10 cellular contexts compared by ENCODE assay signal in genomic region chr6:5506149-5506548, GRCh38.
DNase-seq lines count a peak whose midpoint lies in the region; ATAC-seq and TF ChIP-seq lines count a peak whose summit lies in the region.
"Had no signal": no experiment of that assay in that cellular context is flagged by ENCODE, and none has a peak within 500 bp of the region (broad histone marks: within the 10 kb centered on the region; RNA-seq: fewer than 3 reads in every experiment).

No MANE protein-coding gene starts in this region.

- H3K27ac ChIP-seq in DOHH2 (ENCODE audit: low read depth, low read length) (no peak overlapping the region), OCI-LY7 (ENCODE audit: low read depth, low read length, poor library complexity, severe bottlenecking) (no peak overlapping the region)
- H3K27ac ChIP-seq: lower lobe of right lung had no signal

- TF ChIP-seq CTCF in DOHH2 (IDR thresholded peaks at IDR 0.05; ENCODE audit: low read depth, low read length, poor library complexity, severe bottlenecking) (no peak), OCI-LY7 (conservative IDR thresholded peaks at IDR 0.05; ENCODE audit: low read length) (no peak)

- H3K4me1 ChIP-seq in DOHH2 (ENCODE audit: control insufficient read depth, low read length) (peaks cover 20% of the 10 kb centered on the region), OCI-LY7 (ENCODE audit: insufficient read depth, low read length, poor library complexity, severe bottlenecking) (peaks cover 11% of the 10 kb centered on the region)
- H3K4me1 ChIP-seq: lower lobe of right lung had no signal

- no peaks in the 10 kb centered on the region for H3K27me3 ChIP-seq in DOHH2 (ENCODE audit: control insufficient read depth, low read length)

- H3K9me3 ChIP-seq in DOHH2 (ENCODE audit: control insufficient read depth, insufficient read depth, low read length) (no peaks in the 10 kb centered on the region), OCI-LY7 (ENCODE audit: low read length) (no peaks in the 10 kb centered on the region)
- H3K9me3 ChIP-seq: lower lobe of right lung had no signal

- no peaks in the 10 kb centered on the region for H3F3A ChIP-seq in DOHH2 (ENCODE audit: control insufficient read depth, insufficient read depth)

- intact Hi-C loops in OCI-LY7 (cut with micrococcal nuclease; ENCODE audit: unreplicated experiment), result no loop called here

- DNase-seq in OCI-LY7 (ENCODE audit: low spot score) (peak; percentile 12), putamen (ENCODE audit: low spot score) (no peak), iPS-NIHi7 (ENCODE audit: extremely low spot score) (no peak), NCI-H526 treated with DMSO at 0.1 percent for 48 hours (lab: John Stamatoyannopoulos, UW) (no peak)
- DNase-seq: lower lobe of right lung, NCI-H1105 had no signal

- H4K20me1 ChIP-seq in DOHH2 (ENCODE audit: control insufficient read depth, insufficient read depth, low read depth, low read length) (no peaks in the 10 kb centered on the region), OCI-LY7 (ENCODE audit: insufficient read depth, low read length) (no peaks in the 10 kb centered on the region)

- no peak overlapping the region for H2AFZ ChIP-seq in OCI-LY7 (ENCODE audit: low read length)

- H3K9me2 ChIP-seq in DOHH2 (replicated peaks; ENCODE audit: control insufficient read depth, low read length) (no peaks in the 10 kb centered on the region), OCI-LY7 (ENCODE audit: insufficient read depth, low read length) (no peaks in the 10 kb centered on the region)

- POLR2A ChIA-PET in OCI-LY7 (lab: Charles Lee), result interaction anchor here (0.6 to 1.3 kb wide), 4 partner anchors 13 to 256 kb away, joined by 3 to 4 read pairs (median 3); no protein-coding TSS in a partner anchor

- no TSS peak for BruUV-seq in OCI-LY7 (replicated peaks; lab: Mats Ljungman, UMichigan)

- H3K4me2 ChIP-seq in DOHH2 (ENCODE audit: low read length), result peak overlapping the region; percentile 45
- H3K4me2 ChIP-seq in OCI-LY7 (ENCODE audit: low read length), result peak overlapping the region; percentile 60; the same call in 1 of the 2 replicates

- H3K36me3 ChIP-seq in DOHH2 (ENCODE audit: control insufficient read depth, low read length) (no peaks in the 10 kb centered on the region), OCI-LY7 (ENCODE audit: insufficient read depth, low read length) (no peaks in the 10 kb centered on the region)
- H3K36me3 ChIP-seq: lower lobe of right lung had no signal

- H3K79me2 ChIP-seq in DOHH2 (ENCODE audit: control insufficient read depth, low read length), result no peaks in the 10 kb centered on the region
- no peaks in the 10 kb centered on the region for H3K79me2 ChIP-seq in OCI-LY7 (ENCODE audit: insufficient read depth, low read depth, low read length)

- ATAC-seq in GM19351 (IDR thresholded peaks at IDR 0.05; ENCODE audit: unreplicated experiment) (peak; percentile 49), HG02885 (IDR thresholded peaks at IDR 0.05; ENCODE audit: poor library complexity, unreplicated experiment) (peak; percentile 44), HG02840 (IDR thresholded peaks at IDR 0.05; ENCODE audit: low FRiP score, unreplicated experiment) (no peak)
- ATAC-seq: lower lobe of right lung had no signal

- H3K4me3 ChIP-seq in DOHH2 (ENCODE audit: low read length) (no peak overlapping the region), OCI-LY7 (ENCODE audit: low read depth, low read length, poor library complexity, severe bottlenecking) (no peak overlapping the region)
- H3K4me3 ChIP-seq: lower lobe of right lung had no signal

- CTCF ChIA-PET in OCI-LY7 (lab: Charles Lee; ENCODE audit: unreplicated experiment), result interaction anchor here (0.8 kb wide), 1 partner anchor 9 kb away, joined by 3 read pairs; no protein-coding TSS in a partner anchor
